ENCODE assay signal across 35 cellular contexts in the genomic region with DNA sequence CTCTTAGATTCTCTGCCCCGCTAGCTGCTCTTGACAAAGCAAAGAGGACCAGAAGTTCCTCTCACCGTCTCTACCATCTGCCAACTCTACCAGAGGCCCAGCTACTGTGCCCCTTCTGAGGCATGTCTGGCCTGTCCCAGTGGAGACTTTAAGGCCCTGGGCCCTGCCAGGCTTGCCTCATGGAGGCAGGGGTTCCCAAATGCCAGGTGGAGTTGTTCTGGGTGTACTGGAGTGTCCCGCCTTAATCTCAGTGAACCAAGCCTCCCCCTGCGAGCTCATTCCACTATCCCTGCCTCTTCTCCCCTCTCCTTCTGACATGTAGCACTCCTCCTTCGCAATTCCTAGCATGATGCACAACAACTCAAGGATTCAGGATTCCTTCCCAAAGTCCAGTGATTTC. TPM values are rescaled to one million over a fixed set of nuclear protein-coding genes. Genes with fewer than 3 reads are reported as not detected.
"Had no signal": no experiment of that assay in that cellular context is flagged by ENCODE, and none has a peak within 500 bp of the region (broad histone marks: within the 10 kb centered on the region; RNA-seq: fewer than 3 reads in every experiment).

No MANE protein-coding gene starts in this region.

- H3K9me3 Mint-ChIP-seq: activated CD4-positive, alpha-beta memory T cell treated with anti-CD3 and anti-CD28 coated beads for 36 hours; activated CD4-positive, alpha-beta T cell treated with anti-CD3 and anti-CD28 coated beads, Interleukin-2, amount 10 ng/mL, durations not matched to agents 7 days and 5 days; activated naive CD4-positive, alpha-beta T cell treated with anti-CD3 and anti-CD28 coated beads, Interleukin-2, amount 50 U/mL, for 72 hours; activated naive CD8-positive, alpha-beta T cell treated with anti-CD3 and anti-CD28 coated beads, Interleukin-2, amount 50 U/mL, for 24 hours; activated T-cell treated with anti-CD3 and anti-CD28 coated beads, Interleukin-2, amount 50 U/mL, for 4 hours; WTC11 had no signal

- H3K27ac ChIP-seq: ascending aorta, body of pancreas, RWPE1, SJCRH30 had no signal

- H3K36me3 Mint-ChIP-seq: WTC11 had no signal

- H3K4me3 ChIP-seq: ascending aorta, body of pancreas, MG63, SJCRH30 had no signal

- ATAC-seq: activated naive CD4-positive, alpha-beta T cell treated with anti-CD3 and anti-CD28 coated beads, Interleukin-2, amount 50 U/mL, for 72 hours; activated naive CD8-positive, alpha-beta T cell treated with anti-CD3 and anti-CD28 coated beads, Interleukin-2, amount 50 U/mL, for 24 hours; activated T-cell treated with anti-CD3 and anti-CD28 coated beads, Interleukin-2, amount 50 U/mL, for 4 hours; body of pancreas; Panc1; SK-N-SH treated with all-trans-retinoic acid at 6 μM for 48 hours; T-helper 17 cell; WTC11 had no signal

- H3K27ac Mint-ChIP-seq: activated CD4-positive, alpha-beta memory T cell treated with anti-CD3 and anti-CD28 coated beads for 36 hours; activated CD4-positive, alpha-beta T cell treated with anti-CD3 and anti-CD28 coated beads, Interleukin-2, amount 10 ng/mL, durations not matched to agents 7 days and 5 days; activated naive CD4-positive, alpha-beta T cell treated with anti-CD3 and anti-CD28 coated beads, Interleukin-2, amount 50 U/mL, for 72 hours; activated naive CD8-positive, alpha-beta T cell treated with anti-CD3 and anti-CD28 coated beads, Interleukin-2, amount 50 U/mL, for 24 hours; WTC11 had no signal

- H3K27me3 ChIP-seq: SJCRH30 had no signal

- H3K36me3 ChIP-seq: ascending aorta, MG63, SJCRH30 had no signal

- DNase-seq: activated CD4-positive, alpha-beta memory T cell treated with anti-CD3 and anti-CD28 coated beads for 36 hours; activated CD4-positive, alpha-beta T cell treated with anti-CD3 and anti-CD28 coated beads for 1 hour; activated CD4-positive, alpha-beta T cell treated with anti-CD3 and anti-CD28 coated beads, Interleukin-2, amount 10 ng/mL, durations not matched to agents 7 days and 5 days; activated CD8-positive, alpha-beta memory T cell treated with anti-CD3 and anti-CD28 coated beads for 24 hours; activated effector memory CD4-positive, alpha-beta T cell treated with anti-CD3 and anti-CD28 coated beads, Interleukin-2, amount 50 U/mL, for 16 hours; activated naive CD4-positive, alpha-beta T cell treated with Interleukin-2 at 50 U/mL for 16 hours; activated naive CD8-positive, alpha-beta T cell treated with anti-CD3 and anti-CD28 coated beads, Interleukin-2, amount 50 U/mL, for 24 hours; activated T-cell treated with anti-CD3 and anti-CD28 coated beads, Interleukin-2, amount 50 U/mL, for 4 hours; amniotic stem cell; body of pancreas; MG63; MV-4-11; NCI-H1092 treated with DMSO at 0.1 percent for 48 hours; NCI-H1417 treated with DMSO at 0.1 percent for 48 hours; NCI-H1694; NCI-H2029; NCI-H2107; NCI-H2171 treated with DMSO at 0.1 percent for 48 hours; NCI-H226; NCI-H526; NCI-H82; OCI-M1; Right ventricle myocardium superior; SJCRH30; SW 1271; T-helper 17 cell; T-helper 9 cell had no signal

- H3K9me3 ChIP-seq: ascending aorta, body of pancreas, MG63, SJCRH30 had no signal

- H3K4me3 Mint-ChIP-seq: activated CD4-positive, alpha-beta memory T cell treated with anti-CD3 and anti-CD28 coated beads for 36 hours; activated CD4-positive, alpha-beta T cell treated with anti-CD3 and anti-CD28 coated beads, Interleukin-2, amount 10 ng/mL, durations not matched to agents 7 days and 5 days; activated naive CD8-positive, alpha-beta T cell treated with anti-CD3 and anti-CD28 coated beads, Interleukin-2, amount 50 U/mL, for 24 hours; activated T-cell treated with anti-CD3 and anti-CD28 coated beads, Interleukin-2, amount 50 U/mL, for 4 hours; central memory CD8-positive, alpha-beta T cell; T-helper 17 cell; WTC11 had no signal

- H3K4me1 ChIP-seq: SJCRH30 had no signal

RNA-seq across cellular contexts. Expression of a gene that starts 2.3 kb away (rescaled TPM):
- total RNA-seq: activated CD4-positive, alpha-beta memory T cell treated with anti-CD3 and anti-CD28 coated beads for 36 hours; activated CD4-positive, alpha-beta T cell treated with anti-CD3 and anti-CD28 coated beads, Interleukin-2, amount 10 ng/mL, durations not matched to agents 7 days and 5 days; activated naive CD4-positive, alpha-beta T cell treated with anti-CD3 and anti-CD28 coated beads, Interleukin-2, amount 50 U/mL, for 72 hours; activated T-cell treated with anti-CD3 and anti-CD28 coated beads, Interleukin-2, amount 50 U/mL, for 4 hours; ascending aorta; body of pancreas; Right ventricle myocardium superior; T-helper 17 cell had no signal

RNA-seq across cellular contexts. Expression of a gene that starts 5.2 kb away (rescaled TPM):
- total RNA-seq: activated CD4-positive, alpha-beta memory T cell treated with anti-CD3 and anti-CD28 coated beads for 36 hours; activated CD4-positive, alpha-beta T cell treated with anti-CD3 and anti-CD28 coated beads, Interleukin-2, amount 10 ng/mL, durations not matched to agents 7 days and 5 days; activated naive CD4-positive, alpha-beta T cell treated with anti-CD3 and anti-CD28 coated beads, Interleukin-2, amount 50 U/mL, for 72 hours; activated T-cell treated with anti-CD3 and anti-CD28 coated beads, Interleukin-2, amount 50 U/mL, for 4 hours; ascending aorta; body of pancreas; NCI-H460; Right ventricle myocardium superior; T-helper 17 cell; WTC11 had no signal

RNA-seq across cellular contexts. Expression of a gene that starts 9.3 kb away (rescaled TPM):
- total RNA-seq: activated CD4-positive, alpha-beta memory T cell treated with anti-CD3 and anti-CD28 coated beads for 36 hours; activated CD4-positive, alpha-beta T cell treated with anti-CD3 and anti-CD28 coated beads, Interleukin-2, amount 10 ng/mL, durations not matched to agents 7 days and 5 days; activated naive CD4-positive, alpha-beta T cell treated with anti-CD3 and anti-CD28 coated beads, Interleukin-2, amount 50 U/mL, for 72 hours; activated T-cell treated with anti-CD3 and anti-CD28 coated beads, Interleukin-2, amount 50 U/mL, for 4 hours; ascending aorta; body of pancreas; Right ventricle myocardium superior; T-helper 17 cell; WTC11 had no signal

RNA-seq across cellular contexts. Expression of a gene that starts 14.7 kb away (rescaled TPM):
- total RNA-seq: activated CD4-positive, alpha-beta memory T cell treated with anti-CD3 and anti-CD28 coated beads for 36 hours; activated CD4-positive, alpha-beta T cell treated with anti-CD3 and anti-CD28 coated beads, Interleukin-2, amount 10 ng/mL, durations not matched to agents 7 days and 5 days; activated naive CD4-positive, alpha-beta T cell treated with anti-CD3 and anti-CD28 coated beads, Interleukin-2, amount 50 U/mL, for 72 hours; activated T-cell treated with anti-CD3 and anti-CD28 coated beads, Interleukin-2, amount 50 U/mL, for 4 hours; ascending aorta; Right ventricle myocardium superior; T-helper 17 cell; WTC11 had no signal

RNA-seq across cellular contexts. Expression of a gene that starts 18.1 kb away (rescaled TPM):
- total RNA-seq: activated CD4-positive, alpha-beta memory T cell treated with anti-CD3 and anti-CD28 coated beads for 36 hours; activated CD4-positive, alpha-beta T cell treated with anti-CD3 and anti-CD28 coated beads, Interleukin-2, amount 10 ng/mL, durations not matched to agents 7 days and 5 days; activated naive CD4-positive, alpha-beta T cell treated with anti-CD3 and anti-CD28 coated beads, Interleukin-2, amount 50 U/mL, for 72 hours; activated T-cell treated with anti-CD3 and anti-CD28 coated beads, Interleukin-2, amount 50 U/mL, for 4 hours; ascending aorta; body of pancreas; NCI-H460; Right ventricle myocardium superior; SJCRH30; T-helper 17 cell; WTC11 had no signal
